In genomic region chr14:100871234-100872186, GRCh38 we compare ENCODE assay signal across 12 cellular contexts. TPM values are rescaled to one million over a fixed set of nuclear protein-coding genes. Genes with fewer than 3 reads are reported as not detected.
DNase-seq lines count a peak whose midpoint lies in the region; ATAC-seq, FAIRE-seq and TF ChIP-seq lines count a peak whose summit lies in the region.
"Had no signal": no experiment of that assay in that cellular context is flagged by ENCODE, and none has a peak within 500 bp of the region (broad histone marks: within the 10 kb centered on the region; RNA-seq: fewer than 3 reads in every experiment).

No MANE protein-coding gene starts in this region.

- CTCF ChIA-PET in Calu3 (lab: Charles Lee), result no interaction called here
- CTCF ChIA-PET in HEK293T (lab: Yijun Ruan, JAX), result no interaction called here

- no peak overlapping the region for H3K4me3 Mint-ChIP-seq in activated naive CD4-positive, alpha-beta T cell treated with anti-CD3 and anti-CD28 coated beads, Interleukin-2, amount 50 U/mL, for 24 hours
- no peak overlapping the region for H3K4me3 Mint-ChIP-seq in Calu3 (ENCODE audit: low read depth, unreplicated experiment)

- intact Hi-C loops in Calu3 (cut with micrococcal nuclease; ENCODE audit: unreplicated experiment), result no loop called here

- no peaks in the 10 kb centered on the region for H3K36me3 Mint-ChIP-seq in activated naive CD4-positive, alpha-beta T cell treated with anti-CD3 and anti-CD28 coated beads, Interleukin-2, amount 50 U/mL, for 24 hours
- no peaks in the 10 kb centered on the region for H3K36me3 Mint-ChIP-seq in Calu3 (ENCODE audit: insufficient read depth, unreplicated experiment)

- no peak for DNase-seq in activated naive CD4-positive, alpha-beta T cell (lab: John Stamatoyannopoulos, UW)
- DNase-seq in RCC 7860 (ENCODE audit: low spot score) (peak; percentile 4), fibroblast of mammary gland (ENCODE audit: low read depth) (peak; percentile 69), suprapubic skin (ENCODE audit: low spot score in 2 of 2) (peak; percentile 38 to 44), Calu3 (no peak), HEK293T (ENCODE audit: extremely low spot score) (no peak)
- DNase-seq: activated T-cell treated with anti-CD3 and anti-CD28 coated beads, Interleukin-2, amount 50 U/mL, for 1 hour; NCI-H2107; occipital lobe had no signal

- H3K27me3 ChIP-seq in suprapubic skin, result peaks cover 3% of the 10 kb centered on the region

- no peak for TF ChIP-seq POLR2A in suprapubic skin (IDR thresholded peaks at IDR 0.05)

- no peak for TF ChIP-seq CTCF in fibroblast of mammary gland (conservative IDR thresholded peaks at IDR 0.05; ENCODE audit: control insufficient read depth, insufficient read depth, low read depth, low read length)
- no peak for TF ChIP-seq CTCF in suprapubic skin (IDR thresholded peaks at IDR 0.05)
- no peak for TF ChIP-seq CTCF in Calu3 (IDR thresholded peaks at IDR 0.05; ENCODE audit: unreplicated experiment)

- no peak overlapping the region for H3K4me3 ChIP-seq in fibroblast of mammary gland (ENCODE audit: control insufficient read depth, low read depth, low read length)
- no peak overlapping the region for H3K4me3 ChIP-seq in suprapubic skin

- H3K27ac Mint-ChIP-seq in activated naive CD4-positive, alpha-beta T cell treated with anti-CD3 and anti-CD28 coated beads, Interleukin-2, amount 50 U/mL, for 24 hours, result peak overlapping the region; percentile 43
- no peak overlapping the region for H3K27ac Mint-ChIP-seq in Calu3 (ENCODE audit: unreplicated experiment)

- H3K4me1 Mint-ChIP-seq in activated naive CD4-positive, alpha-beta T cell treated with anti-CD3 and anti-CD28 coated beads, Interleukin-2, amount 50 U/mL, for 24 hours, result no peaks in the 10 kb centered on the region
- H3K4me1 Mint-ChIP-seq in Calu3 (ENCODE audit: low read depth, unreplicated experiment), result peaks cover 17% of the 10 kb centered on the region

- WGBS in suprapubic skin, result 72% methylated on average over 16 of the region's 16 CpGs

- TF ChIP-seq EP300 in suprapubic skin (IDR thresholded peaks at IDR 0.05), result no peak

- POLR2A ChIA-PET in HEK293T (lab: Yijun Ruan, JAX), result no interaction called here

- no peaks in the 10 kb centered on the region for H3K27me3 Mint-ChIP-seq in activated naive CD4-positive, alpha-beta T cell treated with anti-CD3 and anti-CD28 coated beads, Interleukin-2, amount 50 U/mL, for 24 hours
- no peaks in the 10 kb centered on the region for H3K27me3 Mint-ChIP-seq in Calu3 (ENCODE audit: unreplicated experiment)

- no peaks in the 10 kb centered on the region for H3K36me3 ChIP-seq in suprapubic skin

- BruUV-seq in Calu3 (replicated peaks; lab: Mats Ljungman, UMichigan), result no TSS peak

- no peaks in the 10 kb centered on the region for H3K4me1 ChIP-seq in suprapubic skin

- ATAC-seq in HG03095 (IDR thresholded peaks at IDR 0.05; ENCODE audit: unreplicated experiment), result no peak

- FAIRE-seq in RCC 7860 (lab: Jason Lieb, UNC), result no peak

- no peak overlapping the region for H3K27ac ChIP-seq in suprapubic skin
- H3K27ac ChIP-seq: C4-2B had no signal

- H3K9me3 Mint-ChIP-seq in activated naive CD4-positive, alpha-beta T cell treated with anti-CD3 and anti-CD28 coated beads, Interleukin-2, amount 50 U/mL, for 24 hours, result no peaks in the 10 kb centered on the region
- peaks cover 6% of the 10 kb centered on the region for H3K9me3 Mint-ChIP-seq in Calu3 (ENCODE audit: low read depth, unreplicated experiment)

- H3K9me3 ChIP-seq in suprapubic skin, result no peaks in the 10 kb centered on the region

TF ChIP-seq in HEK293T, 16 proteins besides CTCF, POLR2A, EP300 and RAD21:
- TF ChIP-seq FOXK2 (IDR thresholded peaks at IDR 0.05) (no peak), ELF4 (IDR thresholded peaks at IDR 0.05) (no peak), SUZ12 (IDR thresholded peaks at IDR 0.05) (no peak), SP1 (IDR thresholded peaks at IDR 0.05) (no peak), LEF1 (IDR thresholded peaks at IDR 0.05; ENCODE audit: borderline replicate concordance) (no peak), TARDBP (IDR thresholded peaks at IDR 0.05) (no peak), ARNT (IDR thresholded peaks at IDR 0.05) (no peak), ZNF384 (IDR thresholded peaks at IDR 0.05) (no peak), L3MBTL2 (conservative IDR thresholded peaks at IDR 0.05) (no peak; the same call in 1 of the 2 replicates)

RNA-seq across cellular contexts. Expression of gene RTL1, which starts 32.0 kb away (rescaled TPM):
- total RNA-seq in suprapubic skin, result not detected
- 0.12 and 0.24 TPM in 2 replicates for total RNA-seq in Calu3 (2022)
- total RNA-seq: occipital lobe had no signal

RNA-seq across cellular contexts. Expression of gene MEG3, which starts 45.6 kb away (rescaled TPM):
- 10 to 100 TPM in 2 of 4 donors, 1 to 10 TPM in 2; 5.0 to 28.9 (median 10.2) TPM for total RNA-seq in suprapubic skin
- not detected in 2 replicates for total RNA-seq in Calu3 (2022)

Comparison
In these comparisons a context has a peak if more than half of its experiments do, and no peak if none do; other contexts are left out.
1. DNase-seq: peak in RCC 7860 (single experiment), fibroblast of mammary gland (single experiment) and suprapubic skin (2 of 2); none in activated naive CD4-positive, alpha-beta T cell (0 of 4), Calu3 (single experiment) and HEK293T (single experiment).